15 cellular contexts compared by ENCODE assay signal in genomic region chr16:440627-441026, GRCh38.
"Had no signal": no experiment of that assay in that cellular context is flagged by ENCODE, and none has a peak within 500 bp of the region (broad histone marks: within the 10 kb centered on the region; RNA-seq: fewer than 3 reads in every experiment).

No MANE protein-coding gene starts in this region.

- H3K4me3 Mint-ChIP-seq: activated naive CD4-positive, alpha-beta T cell treated with anti-CD3 and anti-CD28 coated beads for 36 hours; activated naive CD8-positive, alpha-beta T cell treated with anti-CD3 and anti-CD28 coated beads, Interleukin-2, amount 50 U/mL, for 24 hours; activated T-helper 17 cell treated with anti-CD3 and anti-CD28 coated beads, Interleukin-2, amount 50 U/mL, for 72 hours; memory B cell; stimulated activated memory B cell treated with anti-CD40 and anti-IgM and Interleukin-4, amounts not matched to agents 10 μg/mL and 1 μg/mL and 100 μg/mL, for 72 hours; T-helper 2 cell treated with Interferon-gamma antibody and Interleukin-4, amounts not matched to agents 5 μg/mL and 100 μg/mL, for 36 hours had no signal

- H3K9me3 Mint-ChIP-seq: activated naive CD4-positive, alpha-beta T cell treated with anti-CD3 and anti-CD28 coated beads for 36 hours; activated naive CD8-positive, alpha-beta T cell treated with anti-CD3 and anti-CD28 coated beads, Interleukin-2, amount 50 U/mL, for 24 hours; activated T-helper 17 cell treated with anti-CD3 and anti-CD28 coated beads, Interleukin-2, amount 50 U/mL, for 72 hours; memory B cell; stimulated activated memory B cell treated with anti-CD40 and anti-IgM and Interleukin-4, amounts not matched to agents 10 μg/mL and 1 μg/mL and 100 μg/mL, for 72 hours; T-helper 2 cell treated with Interferon-gamma antibody and Interleukin-4, amounts not matched to agents 5 μg/mL and 100 μg/mL, for 36 hours had no signal

- H3K36me3 ChIP-seq: colonic mucosa, esophagus squamous epithelium, ovary, thyroid gland, vagina had no signal

- H3K4me3 ChIP-seq: ascending aorta, colonic mucosa, esophagus squamous epithelium, ovary, thyroid gland, vagina had no signal

- H3K27me3 Mint-ChIP-seq: activated naive CD8-positive, alpha-beta T cell treated with anti-CD3 and anti-CD28 coated beads, Interleukin-2, amount 50 U/mL, for 24 hours; activated T-helper 17 cell treated with anti-CD3 and anti-CD28 coated beads, Interleukin-2, amount 50 U/mL, for 72 hours; memory B cell; stimulated activated memory B cell treated with anti-CD40 and anti-IgM and Interleukin-4, amounts not matched to agents 10 μg/mL and 1 μg/mL and 100 μg/mL, for 72 hours had no signal

- H3K4me1 ChIP-seq: ascending aorta, colonic mucosa, vagina had no signal

- H3K27ac Mint-ChIP-seq: activated naive CD4-positive, alpha-beta T cell treated with anti-CD3 and anti-CD28 coated beads for 36 hours; activated naive CD8-positive, alpha-beta T cell treated with anti-CD3 and anti-CD28 coated beads, Interleukin-2, amount 50 U/mL, for 24 hours; memory B cell; stimulated activated memory B cell treated with anti-CD40 and anti-IgM and Interleukin-4, amounts not matched to agents 10 μg/mL and 1 μg/mL and 100 μg/mL, for 72 hours; T-helper 2 cell treated with Interferon-gamma antibody and Interleukin-4, amounts not matched to agents 5 μg/mL and 100 μg/mL, for 36 hours had no signal

- DNase-seq: activated naive CD4-positive, alpha-beta T cell treated with anti-CD3 and anti-CD28 coated beads for 36 hours; activated naive CD8-positive, alpha-beta T cell treated with anti-CD3 and anti-CD28 coated beads, Interleukin-2, amount 50 U/mL, for 24 hours; colonic mucosa; esophagus squamous epithelium; hypothalamus; left ventricle myocardium superior; ovary; stimulated activated CD4-positive, alpha-beta T cell treated with anti-CD3 and anti-CD28 coated beads, Interleukin-2, amount 100 ng/mL, for 48 hours; thyroid gland had no signal

- H3K4me1 Mint-ChIP-seq: activated naive CD8-positive, alpha-beta T cell treated with anti-CD3 and anti-CD28 coated beads, Interleukin-2, amount 50 U/mL, for 24 hours had no signal

- H3K9me3 ChIP-seq: ascending aorta, colonic mucosa, esophagus squamous epithelium, ovary, thyroid gland, vagina had no signal

- H3K27ac ChIP-seq: ascending aorta, colonic mucosa, esophagus squamous epithelium, ovary, thyroid gland, vagina had no signal

- H3K27me3 ChIP-seq: ascending aorta, colonic mucosa, esophagus squamous epithelium, ovary, thyroid gland, vagina had no signal
